In genomic region chr15:63678383-63678782, GRCh38 we compare ENCODE assay signal across 1 cellular context.
TF ChIP-seq lines count a peak whose summit lies in the region.

No MANE protein-coding gene starts in this region.

TF ChIP-seq in IMR-90, 13 proteins besides CTCF, POLR2A, EP300 and RAD21 (continued from another document):
- TF ChIP-seq MAFK (IDR thresholded peaks at IDR 0.05; ENCODE audit: low read depth, low read length) (no peak), FOS (IDR thresholded peaks at IDR 0.05; ENCODE audit: low read depth, low read length) (no peak), RCOR1 (IDR thresholded peaks at IDR 0.05; ENCODE audit: insufficient replicate concordance, low read length) (no peak)
